Comparison of ENCODE assay signal across 28 cellular contexts in the genomic region with DNA sequence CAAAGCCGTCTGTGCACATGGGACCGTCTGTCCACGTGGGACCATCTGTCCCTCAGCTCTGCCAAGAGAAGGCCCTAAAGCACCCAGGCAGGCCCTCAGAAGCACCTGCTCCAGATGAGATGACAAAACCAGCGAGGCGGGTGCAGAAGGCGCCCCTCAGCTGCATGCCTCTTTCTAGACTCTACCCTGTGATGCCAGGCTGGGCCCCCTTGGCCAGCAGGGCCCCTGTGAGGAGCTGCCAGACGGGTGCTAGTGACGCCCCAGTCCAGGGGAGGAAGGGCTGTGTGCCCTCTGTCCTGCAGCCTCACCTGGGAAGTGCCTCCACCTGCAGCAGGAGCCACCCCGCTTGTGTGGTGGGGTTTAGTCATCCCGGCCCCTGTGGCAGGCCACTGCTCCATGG.
"Had no signal": no experiment of that assay in that cellular context is flagged by ENCODE, and none has a peak within 500 bp of the region (broad histone marks: within the 10 kb centered on the region; RNA-seq: fewer than 3 reads in every experiment).

No MANE protein-coding gene starts in this region.

- H3K4me3 ChIP-seq: neural progenitor cell, ovary, psoas muscle, right lobe of liver, sigmoid colon, suprapubic skin, testis, tibial artery, transverse colon, upper lobe of right lung, uterus had no signal

- H3K4me2 ChIP-seq: neural progenitor cell had no signal

- H3K4me1 Mint-ChIP-seq: naive thymus-derived CD4-positive, alpha-beta T cell; natural killer cell; nephron; neural progenitor cell; stimulated activated memory B cell treated with anti-CD40 and anti-IgM and Interleukin-4, amounts not matched to agents 10 μg/mL and 1 μg/mL and 100 μg/mL, for 72 hours had no signal

- H3K9ac ChIP-seq: neural progenitor cell, parathyroid adenoma had no signal

- DNase-seq: naive thymus-derived CD4-positive, alpha-beta T cell; natural killer cell; nucleus accumbens; ovary; psoas muscle; right lobe of liver; sigmoid colon; small intestine; stimulated activated CD4-positive, alpha-beta T cell treated with anti-CD3 and anti-CD28 coated beads, Interleukin-15, amount 100 ng/mL, for 24 hours; stimulated activated CD4-positive, alpha-beta T cell treated with anti-CD3 and anti-CD28 coated beads, Interleukin-2, amount 100 ng/mL, for 24 hours; stimulated activated CD4-positive, alpha-beta T cell treated with anti-CD3 and anti-CD28 coated beads, Interleukin-2, amount 100 ng/mL, for 48 hours; stimulated activated CD4-positive, alpha-beta T cell treated with anti-CD3 and anti-CD28 coated beads, Interleukin-4, amount 100 ng/mL, for 24 hours; substantia nigra; testis; tibial artery; transverse colon; upper lobe of right lung; uterus had no signal

- H3K79me2 ChIP-seq: parathyroid adenoma had no signal

- H3K36me3 ChIP-seq: neural progenitor cell, neutrophil, ovary, right lobe of liver, sigmoid colon, suprapubic skin, tibial artery, transverse colon, upper lobe of right lung, uterus had no signal

- H3K4me1 ChIP-seq: neural progenitor cell, parathyroid adenoma, psoas muscle, right lobe of liver, sigmoid colon, suprapubic skin, tibial artery, transverse colon, upper lobe of right lung, uterus had no signal

- H3K36me3 Mint-ChIP-seq: naive thymus-derived CD4-positive, alpha-beta T cell; natural killer cell; neural progenitor cell; stimulated activated memory B cell treated with anti-CD40 and anti-IgM and Interleukin-4, amounts not matched to agents 10 μg/mL and 1 μg/mL and 100 μg/mL, for 72 hours; type B pancreatic cell had no signal

- H3K27me3 Mint-ChIP-seq: naive thymus-derived CD4-positive, alpha-beta T cell; stimulated activated memory B cell treated with anti-CD40 and anti-IgM and Interleukin-4, amounts not matched to agents 10 μg/mL and 1 μg/mL and 100 μg/mL, for 72 hours; stimulated activated naive CD8-positive, alpha-beta T cell treated with anti-CD3 and anti-CD28 coated beads, Interleukin-15, Interleukin-2, amounts not matched to agents 100 ng/mL and 50 ng/mL, for 24 hours; type B pancreatic cell had no signal

- H3K9me3 ChIP-seq: neutrophil, ovary, psoas muscle, right lobe of liver, sigmoid colon, suprapubic skin, testis, tibial artery, transverse colon, upper lobe of right lung, uterus had no signal

- H3K27ac ChIP-seq: neural progenitor cell, neutrophil, ovary, parathyroid adenoma, psoas muscle, right lobe of liver, sigmoid colon, suprapubic skin, testis, tibial artery, transverse colon, upper lobe of right lung, uterus had no signal

- H3K9me3 Mint-ChIP-seq: natural killer cell; nephron; neural progenitor cell; stimulated activated naive CD8-positive, alpha-beta T cell treated with anti-CD3 and anti-CD28 coated beads, Interleukin-15, Interleukin-2, amounts not matched to agents 100 ng/mL and 50 ng/mL, for 24 hours; type B pancreatic cell had no signal

- ATAC-seq: naive thymus-derived CD4-positive, alpha-beta T cell; natural killer cell; psoas muscle; right cardiac atrium; right lobe of liver; stimulated activated memory B cell treated with anti-CD40 and anti-IgM and Interleukin-4, amounts not matched to agents 10 μg/mL and 1 μg/mL and 100 μg/mL, for 72 hours; upper lobe of right lung had no signal

- H3K27me3 ChIP-seq: neural progenitor cell, neutrophil, ovary, right lobe of liver, sigmoid colon, suprapubic skin, testis, tibial artery, transverse colon, upper lobe of right lung, uterus had no signal

- H2AFZ ChIP-seq: neural progenitor cell, parathyroid adenoma had no signal

- H3K27ac Mint-ChIP-seq: naive thymus-derived CD4-positive, alpha-beta T cell; natural killer cell; nephron; neural progenitor cell; progenitor cell of endocrine pancreas; stimulated activated memory B cell treated with anti-CD40 and anti-IgM and Interleukin-4, amounts not matched to agents 10 μg/mL and 1 μg/mL and 100 μg/mL, for 72 hours; stimulated activated naive CD8-positive, alpha-beta T cell treated with anti-CD3 and anti-CD28 coated beads, Interleukin-15, Interleukin-2, amounts not matched to agents 100 ng/mL and 50 ng/mL, for 24 hours; type B pancreatic cell had no signal

- H3K4me3 Mint-ChIP-seq: naive thymus-derived CD4-positive, alpha-beta T cell; natural killer cell; nephron; neural progenitor cell; stimulated activated memory B cell treated with anti-CD40 and anti-IgM and Interleukin-4, amounts not matched to agents 10 μg/mL and 1 μg/mL and 100 μg/mL, for 72 hours; stimulated activated naive CD8-positive, alpha-beta T cell treated with anti-CD3 and anti-CD28 coated beads, Interleukin-15, Interleukin-2, amounts not matched to agents 100 ng/mL and 50 ng/mL, for 24 hours; type B pancreatic cell had no signal
